ENCODE assay signal across 8 cellular contexts in the genomic region with DNA sequence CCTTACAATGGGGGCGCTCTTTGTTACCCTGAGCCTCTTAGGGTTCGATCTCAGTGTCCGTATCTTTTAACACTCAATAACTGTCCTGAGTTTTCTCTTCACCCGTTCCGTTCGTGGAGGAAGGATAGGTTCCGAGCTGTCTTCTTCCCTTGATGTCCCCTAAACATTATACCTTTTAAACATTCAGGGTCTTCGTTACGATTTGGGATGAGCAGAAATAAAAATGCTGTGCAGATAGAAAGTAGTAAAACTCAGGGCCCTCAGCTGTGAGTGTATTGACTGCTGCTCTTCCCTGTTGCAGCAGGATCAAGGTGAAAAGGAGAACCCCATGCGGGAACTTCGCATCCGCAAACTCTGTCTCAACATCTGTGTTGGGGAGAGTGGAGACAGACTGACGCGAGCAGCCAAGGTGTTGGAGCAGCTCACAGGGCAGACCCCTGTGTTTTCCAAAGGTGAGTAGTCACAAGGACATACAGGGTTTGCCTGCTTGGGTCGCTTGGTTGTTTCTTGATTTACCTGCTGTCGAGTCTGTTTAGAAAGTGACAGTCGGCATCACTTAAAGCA. TPM values are rescaled to one million over a fixed set of nuclear protein-coding genes. Genes with fewer than 3 reads are reported as not detected.
A peak's percentile ranks its signal among the peaks of the same experiment; 100 is the strongest.
DNase-seq lines count a peak whose midpoint lies in the region; ATAC-seq and TF ChIP-seq lines count a peak whose summit lies in the region.

No MANE protein-coding gene starts in this region.

- H4K20me1 ChIP-seq in smooth muscle cell (ENCODE audit: low read depth), result peaks cover 56% of the 10 kb centered on the region

- peaks cover 55% of the 10 kb centered on the region for H3K36me3 ChIP-seq in WERI-Rb-1
- peaks cover 10% of the 10 kb centered on the region for H3K36me3 ChIP-seq in smooth muscle cell (ENCODE audit: low read depth)

- peak overlapping the region; percentile 94 for H3K4me2 ChIP-seq in smooth muscle cell

- 8% methylated on average over 17 of the region's 17 CpGs for WGBS in smooth muscle cell (ENCODE audit: low lambda C conversion rate)

- H3K4me1 Mint-ChIP-seq in glutamatergic neuron (ENCODE audit: low read depth, unreplicated experiment), result peaks cover 23% of the 10 kb centered on the region

- H3K9ac ChIP-seq in smooth muscle cell (ENCODE audit: low read depth), result peak overlapping the region; percentile 91

- H3K27ac ChIP-seq in WERI-Rb-1, result peak overlapping the region; percentile 88
- peak overlapping the region; percentile 73 for H3K27ac ChIP-seq in smooth muscle cell (ENCODE audit: low read depth)

- peak overlapping the region; percentile 98 for H3K4me3 Mint-ChIP-seq in glutamatergic neuron (ENCODE audit: unreplicated experiment)

- peak overlapping the region; percentile 86 for H3K27ac Mint-ChIP-seq in glutamatergic neuron (ENCODE audit: unreplicated experiment)

- no peak overlapping the region for H2AFZ ChIP-seq in smooth muscle cell (ENCODE audit: low read depth)

- H3K9me3 ChIP-seq in WERI-Rb-1 (ENCODE audit: severe bottlenecking), result peaks cover 6% of the 10 kb centered on the region
- no peaks in the 10 kb centered on the region for H3K9me3 ChIP-seq in smooth muscle cell (replicated peaks; ENCODE audit: low read depth)

- ATAC-seq in GM21825 (IDR thresholded peaks at IDR 0.05; ENCODE audit: unreplicated experiment) (no peak), GM19395 (IDR thresholded peaks at IDR 0.05; ENCODE audit: unreplicated experiment) (no peak)

- H3F3A ChIP-seq in smooth muscle cell (ENCODE audit: low read depth), result peaks cover under 1% of the 10 kb centered on the region

- H3K79me2 ChIP-seq in smooth muscle cell (ENCODE audit: low read depth), result peaks cover 58% of the 10 kb centered on the region

- H3K4me3 ChIP-seq in WERI-Rb-1 (ENCODE audit: low read depth, low read length) (peak overlapping the region; percentile 81), smooth muscle cell (peak overlapping the region; percentile 78)

- peaks cover 18% of the 10 kb centered on the region for H3K4me1 ChIP-seq in smooth muscle cell (ENCODE audit: low read depth)

- H3K9me3 Mint-ChIP-seq in glutamatergic neuron (ENCODE audit: unreplicated experiment), result peaks cover 2% of the 10 kb centered on the region

- H3K27me3 ChIP-seq in WERI-Rb-1 (ENCODE audit: insufficient read depth, low read depth, severe bottlenecking) (no peaks in the 10 kb centered on the region), smooth muscle cell (ENCODE audit: low read depth) (no peaks in the 10 kb centered on the region)

- peaks cover 6% of the 10 kb centered on the region for H3K27me3 Mint-ChIP-seq in glutamatergic neuron (ENCODE audit: unreplicated experiment)

- DNase-seq in DMS 273 (lab: John Stamatoyannopoulos, UW; ENCODE audit: unreplicated experiment) (peak; percentile 38), DMS 273 treated with DMSO at 0.1 percent for 48 hours (lab: John Stamatoyannopoulos, UW) (no peak), WERI-Rb-1 (no peak), glutamatergic neuron (no peak), smooth muscle cell (lab: John Stamatoyannopoulos, UW; ENCODE audit: unreplicated experiment) (no peak), inferior parietal cortex (ENCODE audit: extremely low spot score) (no peak)

- no peaks in the 10 kb centered on the region for H3K36me3 Mint-ChIP-seq in glutamatergic neuron (ENCODE audit: unreplicated experiment)

- TF ChIP-seq CTCF in WERI-Rb-1 (IDR thresholded peaks at IDR 0.05; ENCODE audit: low read depth, low read length) (no peak), glutamatergic neuron (IDR thresholded peaks at IDR 0.05; ENCODE audit: partially characterized antibody, unreplicated experiment) (no peak), smooth muscle cell (IDR thresholded peaks at IDR 0.05; ENCODE audit: borderline replicate concordance, insufficient read depth, poor library complexity, severe bottlenecking) (no peak)

RNA-seq across cellular contexts. Expression of a gene that starts 0.8 kb away (rescaled TPM):
- total RNA-seq in glutamatergic neuron (ENCODE audit: unreplicated experiment), result 657 TPM
- total RNA-seq in smooth muscle cell, result 685 and 899 TPM in 2 replicates
- polyA plus RNA-seq in smooth muscle cell, result 528 and 622 TPM in 2 replicates

RNA-seq across cellular contexts. Expression of a gene that starts 50.9 kb away (rescaled TPM):
- total RNA-seq in glutamatergic neuron (ENCODE audit: unreplicated experiment), result 40.6 TPM
- total RNA-seq in smooth muscle cell, result 33.4 and 36.2 TPM in 2 replicates
- polyA plus RNA-seq in smooth muscle cell, result 28.1 and 30.5 TPM in 2 replicates
